In genomic region chr9:18396102-18396728, GRCh38 we compare ENCODE assay signal across 10 cellular contexts.
A peak's percentile ranks its signal among the peaks of the same experiment; 100 is the strongest.
DNase-seq lines count a peak whose midpoint lies in the region; ATAC-seq and TF ChIP-seq lines count a peak whose summit lies in the region.
"Had no signal": no experiment of that assay in that cellular context is flagged by ENCODE, and none has a peak within 500 bp of the region (broad histone marks: within the 10 kb centered on the region; RNA-seq: fewer than 3 reads in every experiment).

No MANE protein-coding gene starts in this region.

- H3K4me1 Mint-ChIP-seq in osteocyte (ENCODE audit: unreplicated experiment): peaks cover 17% of the 10 kb centered on the region
- no peaks in the 10 kb centered on the region for H3K4me1 Mint-ChIP-seq in activated naive CD8-positive, alpha-beta T cell treated with anti-CD3 and anti-CD28 coated beads, Interleukin-2, amount 50 U/mL, for 24 hours
- H3K4me1 Mint-ChIP-seq: activated CD4-positive, alpha-beta T cell treated with anti-CD3 and anti-CD28 coated beads for 36 hours had no signal

- H3K4me3 ChIP-seq in NB4 (ENCODE audit: low read depth, low read length) (no peak overlapping the region), astrocyte of the spinal cord (ENCODE audit: low read depth, low read length) (no peak overlapping the region)

- no peak overlapping the region for H3K4me3 Mint-ChIP-seq in osteocyte (ENCODE audit: unreplicated experiment)
- H3K4me3 Mint-ChIP-seq in activated naive CD8-positive, alpha-beta T cell treated with anti-CD3 and anti-CD28 coated beads, Interleukin-2, amount 50 U/mL, for 24 hours: no peak overlapping the region
- H3K4me3 Mint-ChIP-seq: activated CD4-positive, alpha-beta T cell treated with anti-CD3 and anti-CD28 coated beads for 36 hours; stimulated activated naive CD8-positive, alpha-beta T cell treated with anti-CD3 and anti-CD28 coated beads, Interleukin-15, Interleukin-2, amounts not matched to agents 100 ng/mL and 50 ng/mL, for 24 hours had no signal

- H3K9me3 Mint-ChIP-seq in osteocyte (ENCODE audit: unreplicated experiment): no peaks in the 10 kb centered on the region
- no peaks in the 10 kb centered on the region for H3K9me3 Mint-ChIP-seq in activated naive CD8-positive, alpha-beta T cell treated with anti-CD3 and anti-CD28 coated beads, Interleukin-2, amount 50 U/mL, for 24 hours
- H3K9me3 Mint-ChIP-seq: stimulated activated naive CD8-positive, alpha-beta T cell treated with anti-CD3 and anti-CD28 coated beads, Interleukin-15, Interleukin-2, amounts not matched to agents 100 ng/mL and 50 ng/mL, for 24 hours had no signal

- no peaks in the 10 kb centered on the region for H3K36me3 Mint-ChIP-seq in osteocyte (ENCODE audit: unreplicated experiment)
- no peaks in the 10 kb centered on the region for H3K36me3 Mint-ChIP-seq in activated naive CD8-positive, alpha-beta T cell treated with anti-CD3 and anti-CD28 coated beads, Interleukin-2, amount 50 U/mL, for 24 hours (ENCODE audit: low read depth)

- no peak overlapping the region for H3K27ac Mint-ChIP-seq in osteocyte (ENCODE audit: unreplicated experiment)
- no peak overlapping the region for H3K27ac Mint-ChIP-seq in activated naive CD8-positive, alpha-beta T cell treated with anti-CD3 and anti-CD28 coated beads, Interleukin-2, amount 50 U/mL, for 24 hours
- H3K27ac Mint-ChIP-seq: activated CD4-positive, alpha-beta T cell treated with anti-CD3 and anti-CD28 coated beads for 36 hours; stimulated activated naive CD8-positive, alpha-beta T cell treated with anti-CD3 and anti-CD28 coated beads, Interleukin-15, Interleukin-2, amounts not matched to agents 100 ng/mL and 50 ng/mL, for 24 hours had no signal

- in situ Hi-C loops in astrocyte of the spinal cord (cut with HindIII; ENCODE audit: low sequenced_read_pairs): no loop called here

- DNase-seq in GM10248 (ENCODE audit: extremely low spot score) (no peak), NB4 (ENCODE audit: low read depth) (peak; percentile 42), astrocyte of the spinal cord (ENCODE audit: low read depth, low spot score) (peak; percentile 45), osteocyte (ENCODE audit: extremely low spot score, unreplicated experiment) (no peak), hippocampal formation (lab: John Stamatoyannopoulos, UW) (no peak)
- DNase-seq in activated naive CD8-positive, alpha-beta T cell treated with anti-CD3 and anti-CD28 coated beads, Interleukin-2, amount 50 U/mL, for 24 hours: no peak
- DNase-seq: activated CD4-positive, alpha-beta T cell treated with anti-CD3 and anti-CD28 coated beads for 36 hours had no signal

- TF ChIP-seq POLR2A in NB4 (IDR thresholded peaks at IDR 0.05; ENCODE audit: extremely low read depth, insufficient read length): no peak

- no peaks in the 10 kb centered on the region for H3K27me3 Mint-ChIP-seq in osteocyte (ENCODE audit: unreplicated experiment)
- no peaks in the 10 kb centered on the region for H3K27me3 Mint-ChIP-seq in activated naive CD8-positive, alpha-beta T cell treated with anti-CD3 and anti-CD28 coated beads, Interleukin-2, amount 50 U/mL, for 24 hours
- H3K27me3 Mint-ChIP-seq: activated CD4-positive, alpha-beta T cell treated with anti-CD3 and anti-CD28 coated beads for 36 hours; stimulated activated naive CD8-positive, alpha-beta T cell treated with anti-CD3 and anti-CD28 coated beads, Interleukin-15, Interleukin-2, amounts not matched to agents 100 ng/mL and 50 ng/mL, for 24 hours had no signal

- POLR2A ChIA-PET in GM10248 (lab: Yijun Ruan, JAX): no interaction called here

- TF ChIP-seq CTCF in GM10248 (IDR thresholded peaks at IDR 0.05; ENCODE audit: control extremely low read depth, extremely low read depth, low read depth, missing control alignments) (peak; percentile 8), NB4 (IDR thresholded peaks at IDR 0.05; ENCODE audit: low read depth, low read length) (peak; percentile 30), astrocyte of the spinal cord (IDR thresholded peaks at IDR 0.05; ENCODE audit: low read depth, low read length) (peak; percentile 26), osteocyte (IDR thresholded peaks at IDR 0.05) (peak; percentile 38)

- CTCF ChIA-PET in GM10248 (lab: Yijun Ruan, JAX): interaction anchor here (1.3 kb wide), 1 partner anchor 141 kb away, joined by 10 read pairs; no protein-coding TSS in a partner anchor

- ATAC-seq in HG02970 (IDR thresholded peaks at IDR 0.05; ENCODE audit: low FRiP score, unreplicated experiment) (no peak), HG02610 (IDR thresholded peaks at IDR 0.05; ENCODE audit: unreplicated experiment) (no peak)
- ATAC-seq in activated naive CD8-positive, alpha-beta T cell treated with anti-CD3 and anti-CD28 coated beads, Interleukin-2, amount 50 U/mL, for 24 hours: no peak
- ATAC-seq: activated CD4-positive, alpha-beta T cell treated with anti-CD3 and anti-CD28 coated beads for 36 hours had no signal

Comparison
In these comparisons a context has a peak if more than half of its experiments do, and no peak if none do; other contexts are left out.
1. DNase-seq: peak in NB4 (single experiment) and astrocyte of the spinal cord (single experiment); none in GM10248 (single experiment), osteocyte (single experiment), hippocampal formation (0 of 2) and activated naive CD8-positive, alpha-beta T cell treated with anti-CD3 and anti-CD28 coated beads, Interleukin-2, amount 50 U/mL, for 24 hours (single experiment).
2. Peak in every context shown above with its lines, with median percentiles within 50 percentile points of each other: CTCF ChIP-seq.